2 cellular contexts compared by ENCODE assay signal in the genomic region with DNA sequence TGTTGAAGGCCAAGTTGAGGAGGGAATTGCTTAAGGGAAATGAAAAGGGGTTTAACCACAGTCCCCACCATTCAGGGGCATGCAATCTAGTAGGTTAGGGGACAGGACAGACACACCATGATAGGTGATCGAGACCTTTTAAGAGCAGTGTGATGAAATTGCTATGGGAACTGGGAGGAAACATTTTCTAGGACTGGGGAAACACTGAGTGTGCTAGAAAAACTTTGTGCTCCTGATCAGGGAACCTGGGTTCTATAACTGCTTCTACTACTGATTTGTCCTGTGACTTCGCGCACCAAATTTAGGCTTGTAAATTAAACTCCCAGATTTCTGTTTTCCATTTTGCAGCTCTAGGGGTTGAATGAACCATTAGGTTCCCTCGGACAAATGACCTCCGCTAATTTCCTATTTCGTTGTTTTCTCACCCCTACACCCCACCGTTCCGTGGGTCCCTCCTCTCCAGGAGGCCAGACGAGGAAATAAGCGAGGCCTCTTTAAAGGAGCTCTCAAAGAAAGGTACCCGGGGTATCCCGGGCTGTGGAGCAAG.
A peak's percentile ranks its signal among the peaks of the same experiment; 100 is the strongest.
TF ChIP-seq lines count a peak whose summit lies in the region.

No MANE protein-coding gene starts in this region.

TF ChIP-seq in IMR-90, 13 proteins besides CTCF, POLR2A, EP300 and RAD21:
- TF ChIP-seq MAFK (IDR thresholded peaks at IDR 0.05; ENCODE audit: low read depth, low read length) (no peak), MAZ (IDR thresholded peaks at IDR 0.05; ENCODE audit: borderline replicate concordance, low read depth, low read length) (no peak), ELK1 (IDR thresholded peaks at IDR 0.05; ENCODE audit: borderline replicate concordance, low read depth, low read length) (no peak), BHLHE40 (IDR thresholded peaks at IDR 0.05; ENCODE audit: low read depth, low read length) (no peak), RCOR1 (IDR thresholded peaks at IDR 0.05; ENCODE audit: insufficient replicate concordance, low read length) (no peak), CEBPB (IDR thresholded peaks at IDR 0.05; ENCODE audit: low read depth, low read length) (0 out of 2 replicates have a peak, but pooled peaks have one; percentile 7), RFX5 (IDR thresholded peaks at IDR 0.05; ENCODE audit: low read depth, low read length) (no peak), MXI1 (IDR thresholded peaks at IDR 0.05; ENCODE audit: borderline replicate concordance, low read depth, low read length) (no peak)

TF ChIP-seq in K562, 482 proteins besides CTCF, POLR2A, EP300 and RAD21:
- TF ChIP-seq HDAC2 (IDR thresholded peaks at IDR 0.05) (0 out of 2 replicates have a peak, but pooled peaks have one; percentile 12), RBBP5 (IDR thresholded peaks at IDR 0.05; ENCODE audit: borderline replicate concordance, insufficient read depth, low read length, poor library complexity, severe bottlenecking) (no peak), JUND (IDR thresholded peaks at IDR 0.05; ENCODE audit: borderline replicate concordance, low read depth, low read length) (0 out of 2 replicates have a peak, but pooled peaks have one; percentile 25), JUND (tag; IDR thresholded peaks at IDR 0.05; ENCODE audit: borderline replicate concordance, low read depth, low read length) (no peak), MCM2 (IDR thresholded peaks at IDR 0.05; ENCODE audit: low read depth) (no peak), ETV6 (IDR thresholded peaks at IDR 0.05; ENCODE audit: borderline replicate concordance in 1 of 2, low read depth in 2 of 2, low read length in 1 of 2) (0 out of 4 replicates have a peak, but pooled peaks of 1 of the 2 experiments have one; percentile 3), ETV6 (CRISPR knock-in tag; IDR thresholded peaks at IDR 0.05; ENCODE audit: borderline replicate concordance) (no peak), BRD4 (IDR thresholded peaks at IDR 0.05) (peak; percentile 21; the same call in 1 of the 2 replicates), BACH1 (tag; IDR thresholded peaks at IDR 0.05) (0 out of 2 replicates have a peak, but pooled peaks have one; percentile 40), FOS (IDR thresholded peaks at IDR 0.05; ENCODE audit: extremely low read depth, insufficient read length) (no peak), RBM39 (optimal IDR thresholded peaks at IDR 0.05; ENCODE audit: low read depth, low read length) (no peak), RFX1 (IDR thresholded peaks at IDR 0.05) (peak; percentile 60), PHF8 (IDR thresholded peaks at IDR 0.05; ENCODE audit: borderline replicate concordance, low read length) (peak; percentile 49; the same call in 1 of the 2 replicates), FOXJ2 (tag; IDR thresholded peaks at IDR 0.05) (0 out of 2 replicates have a peak, but pooled peaks have one; percentile 61), GABPA (tag; conservative IDR thresholded peaks at IDR 0.05; ENCODE audit: low read depth) (0 out of 2 replicates have a peak, but pooled peaks have one; percentile 30), SMARCB1 (IDR thresholded peaks at IDR 0.05; ENCODE audit: insufficient read length, low read depth) (no peak), SREBF2 (CRISPR knock-in tag; IDR thresholded peaks at IDR 0.05) (0 out of 2 replicates have a peak, but pooled peaks have one; percentile 22), TBL1XR1 (IDR thresholded peaks at IDR 0.05; ENCODE audit: low read length in 2 of 2) (peak in 1 of 2 experiments; percentile 12; a peak in 1 of 4 replicates), THRB (CRISPR knock-in tag; conservative IDR thresholded peaks at IDR 0.05) (no peak)
- TF ChIP-seq, protein P1, sequence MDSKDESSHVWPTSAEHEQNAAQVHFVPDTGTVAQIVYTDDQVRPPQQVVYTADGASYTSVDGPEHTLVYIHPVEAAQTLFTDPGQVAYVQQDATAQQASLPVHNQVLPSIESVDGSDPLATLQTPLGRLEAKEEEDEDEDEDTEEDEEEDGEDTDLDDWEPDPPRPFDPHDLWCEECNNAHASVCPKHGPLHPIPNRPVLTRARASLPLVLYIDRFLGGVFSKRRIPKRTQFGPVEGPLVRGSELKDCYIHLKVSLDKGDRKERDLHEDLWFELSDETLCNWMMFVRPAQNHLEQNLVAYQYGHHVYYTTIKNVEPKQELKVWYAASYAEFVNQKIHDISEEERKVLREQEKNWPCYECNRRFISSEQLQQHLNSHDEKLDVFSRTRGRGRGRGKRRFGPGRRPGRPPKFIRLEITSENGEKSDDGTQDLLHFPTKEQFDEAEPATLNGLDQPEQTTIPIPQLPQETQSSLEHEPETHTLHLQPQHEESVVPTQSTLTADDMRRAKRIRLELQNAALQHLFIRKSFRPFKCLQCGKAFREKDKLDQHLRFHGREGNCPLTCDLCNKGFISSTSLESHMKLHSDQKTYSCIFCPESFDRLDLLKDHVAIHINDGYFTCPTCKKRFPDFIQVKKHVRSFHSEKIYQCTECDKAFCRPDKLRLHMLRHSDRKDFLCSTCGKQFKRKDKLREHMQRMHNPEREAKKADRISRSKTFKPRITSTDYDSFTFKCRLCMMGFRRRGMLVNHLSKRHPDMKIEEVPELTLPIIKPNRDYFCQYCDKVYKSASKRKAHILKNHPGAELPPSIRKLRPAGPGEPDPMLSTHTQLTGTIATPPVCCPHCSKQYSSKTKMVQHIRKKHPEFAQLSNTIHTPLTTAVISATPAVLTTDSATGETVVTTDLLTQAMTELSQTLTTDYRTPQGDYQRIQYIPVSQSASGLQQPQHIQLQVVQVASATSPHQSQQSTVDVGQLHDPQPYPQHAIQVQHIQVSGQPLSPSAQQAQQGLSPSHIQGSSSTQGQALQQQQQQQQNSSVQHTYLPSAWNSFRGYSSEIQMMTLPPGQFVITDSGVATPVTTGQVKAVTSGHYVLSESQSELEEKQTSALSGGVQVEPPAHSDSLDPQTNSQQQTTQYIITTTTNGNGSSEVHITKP (IDR thresholded peaks at IDR 0.05; ENCODE audit: partially characterized antibody) = peak; percentile 53
- TF ChIP-seq, protein P2, sequence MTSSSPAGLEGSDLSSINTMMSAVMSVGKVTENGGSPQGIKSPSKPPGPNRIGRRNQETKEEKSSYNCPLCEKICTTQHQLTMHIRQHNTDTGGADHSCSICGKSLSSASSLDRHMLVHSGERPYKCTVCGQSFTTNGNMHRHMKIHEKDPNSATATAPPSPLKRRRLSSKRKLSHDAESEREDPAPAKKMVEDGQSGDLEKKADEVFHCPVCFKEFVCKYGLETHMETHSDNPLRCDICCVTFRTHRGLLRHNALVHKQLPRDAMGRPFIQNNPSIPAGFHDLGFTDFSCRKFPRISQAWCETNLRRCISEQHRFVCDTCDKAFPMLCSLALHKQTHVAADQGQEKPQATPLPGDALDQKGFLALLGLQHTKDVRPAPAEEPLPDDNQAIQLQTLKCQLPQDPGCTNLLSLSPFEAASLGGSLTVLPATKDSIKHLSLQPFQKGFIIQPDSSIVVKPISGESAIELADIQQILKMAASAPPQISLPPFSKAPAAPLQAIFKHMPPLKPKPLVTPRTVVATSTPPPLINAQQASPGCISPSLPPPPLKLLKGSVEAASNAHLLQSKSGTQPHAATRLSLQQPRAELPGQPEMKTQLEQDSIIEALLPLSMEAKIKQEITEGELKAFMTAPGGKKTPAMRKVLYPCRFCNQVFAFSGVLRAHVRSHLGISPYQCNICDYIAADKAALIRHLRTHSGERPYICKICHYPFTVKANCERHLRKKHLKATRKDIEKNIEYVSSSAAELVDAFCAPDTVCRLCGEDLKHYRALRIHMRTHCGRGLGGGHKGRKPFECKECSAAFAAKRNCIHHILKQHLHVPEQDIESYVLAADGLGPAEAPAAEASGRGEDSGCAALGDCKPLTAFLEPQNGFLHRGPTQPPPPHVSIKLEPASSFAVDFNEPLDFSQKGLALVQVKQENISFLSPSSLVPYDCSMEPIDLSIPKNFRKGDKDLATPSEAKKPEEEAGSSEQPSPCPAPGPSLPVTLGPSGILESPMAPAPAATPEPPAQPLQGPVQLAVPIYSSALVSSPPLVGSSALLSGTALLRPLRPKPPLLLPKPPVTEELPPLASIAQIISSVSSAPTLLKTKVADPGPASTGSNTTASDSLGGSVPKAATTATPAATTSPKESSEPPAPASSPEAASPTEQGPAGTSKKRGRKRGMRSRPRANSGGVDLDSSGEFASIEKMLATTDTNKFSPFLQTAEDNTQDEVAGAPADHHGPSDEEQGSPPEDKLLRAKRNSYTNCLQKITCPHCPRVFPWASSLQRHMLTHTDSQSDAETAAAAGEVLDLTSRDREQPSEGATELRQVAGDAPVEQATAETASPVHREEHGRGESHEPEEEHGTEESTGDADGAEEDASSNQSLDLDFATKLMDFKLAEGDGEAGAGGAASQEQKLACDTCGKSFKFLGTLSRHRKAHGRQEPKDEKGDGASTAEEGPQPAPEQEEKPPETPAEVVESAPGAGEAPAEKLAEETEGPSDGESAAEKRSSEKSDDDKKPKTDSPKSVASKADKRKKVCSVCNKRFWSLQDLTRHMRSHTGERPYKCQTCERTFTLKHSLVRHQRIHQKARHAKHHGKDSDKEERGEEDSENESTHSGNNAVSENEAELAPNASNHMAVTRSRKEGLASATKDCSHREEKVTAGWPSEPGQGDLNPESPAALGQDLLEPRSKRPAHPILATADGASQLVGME (CRISPR knock-in tag; IDR thresholded peaks at IDR 0.05) = 0 out of 2 replicates have a peak, but pooled peaks have one; percentile 49
TF ChIP-seq in K562: peak in this region for 13.
